12 cellular contexts compared by ENCODE assay signal in the genomic region with DNA sequence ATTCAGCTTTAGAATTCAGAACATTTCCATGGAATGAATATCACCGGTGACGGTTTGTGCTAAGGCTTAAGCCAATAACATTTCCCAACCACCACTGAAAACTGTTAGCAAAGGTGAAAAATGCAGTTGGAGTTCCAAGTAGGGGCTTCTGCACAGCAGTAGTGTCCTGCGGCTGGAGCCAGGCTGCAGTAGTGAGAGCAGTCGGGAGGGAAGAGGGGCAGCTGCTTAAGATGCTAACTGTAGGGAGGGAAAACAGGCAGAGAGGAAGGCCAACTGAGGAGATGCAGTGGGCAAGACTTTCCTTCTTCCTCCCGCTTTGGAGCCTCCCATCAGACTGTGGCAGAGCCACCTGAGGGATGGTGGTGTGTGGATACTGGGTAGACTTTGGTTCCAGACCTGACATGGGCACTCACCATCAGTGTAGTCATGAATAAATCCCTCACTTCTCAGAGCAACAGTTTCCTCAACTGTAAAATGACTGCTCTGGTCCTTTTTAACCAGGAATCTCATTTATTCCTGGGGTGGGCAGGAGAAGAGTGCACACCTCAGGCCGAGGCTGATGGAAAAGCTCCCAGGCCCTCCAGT. TPM values are rescaled to one million over a fixed set of nuclear protein-coding genes. Genes with fewer than 3 reads are reported as not detected.
DNase-seq lines count a peak whose midpoint lies in the region; ATAC-seq and TF ChIP-seq lines count a peak whose summit lies in the region.
"Had no signal": no experiment of that assay in that cellular context is flagged by ENCODE, and none has a peak within 500 bp of the region (broad histone marks: within the 10 kb centered on the region; RNA-seq: fewer than 3 reads in every experiment).

No MANE protein-coding gene starts in this region.

- H3K36me3 ChIP-seq in BJ (ENCODE audit: control insufficient read depth, insufficient read depth, low read length) (peaks cover 6% of the 10 kb centered on the region), ascending aorta (peaks cover 13 to 25% of the 10 kb centered on the region in 2 donors), hepatocyte (replicated peaks; ENCODE audit: insufficient read depth, low read depth) (no peaks in the 10 kb centered on the region)

- no peaks in the 10 kb centered on the region for H3K9me3 Mint-ChIP-seq in activated T-helper 1 cell treated with anti-CD3 and anti-CD28 coated beads, Interleukin-12 subunit alpha, Interleukin-12 subunit beta, Interleukin-2, Interleukin-4 antibody, amounts not matched to agents 30 ng/mL and 10 ng/mL and 1 ng/mL, durations not matched to agents 14 hours and 24 hours and 36 hours
- H3K9me3 Mint-ChIP-seq: activated T-cell treated with anti-CD3 and anti-CD28 coated beads, Interleukin-2, amount 50 U/mL, for 72 hours had no signal

- peak overlapping the region; percentile 7 to 45 for H3K27ac ChIP-seq in ascending aorta
- peak overlapping the region; percentile 97 for H3K27ac ChIP-seq in hepatocyte

- DNase-seq in BJ (ENCODE audit: low read depth) (no peak), ascending aorta (ENCODE audit: low spot score in 2 of 2) (no peak), hepatocyte (ENCODE audit: low spot score) (peak; percentile 24), retinal pigment epithelial cell (ENCODE audit: low read depth) (no peak), DMS79 treated with DMSO at 0.1 percent for 48 hours (lab: John Stamatoyannopoulos, UW) (no peak)
- no peak for DNase-seq in activated T-helper 1 cell treated with anti-CD3 and anti-CD28 coated beads, Interleukin-12 subunit alpha, Interleukin-12 subunit beta, Interleukin-2, Interleukin-4 antibody, amounts not matched to agents 30 ng/mL and 10 ng/mL and 1 ng/mL, durations not matched to agents 14 hours and 24 hours and 36 hours (ENCODE audit: low spot score)
- DNase-seq: activated T-cell treated with anti-CD3 and anti-CD28 coated beads, Interleukin-2, amount 50 U/mL, for 72 hours; caudate nucleus; NCI-H510A had no signal

- whole genome bisulfite sequencing in hepatocyte (ENCODE audit: low lambda C conversion rate, missing lambda C conversion rate): 50% methylated on average over 6 of the region's 6 CpGs

- H3K4me2 ChIP-seq in hepatocyte: peak overlapping the region; percentile 80

- intact Hi-C loops in ascending aorta (cut with DNase I): no loop called here
- intact Hi-C loops in activated T-helper 1 cell treated with anti-CD3 and anti-CD28 coated beads, Interleukin-12 subunit alpha, Interleukin-12 subunit beta, Interleukin-2, Interleukin-4 antibody, amounts not matched to agents 30 ng/mL and 10 ng/mL and 1 ng/mL, durations not matched to agents 14 hours and 24 hours and 36 hours (cut with micrococcal nuclease): no loop called here

- H3K9me3 ChIP-seq in ascending aorta (no peaks in the 10 kb centered on the region), hepatocyte (ENCODE audit: low read depth) (no peaks in the 10 kb centered on the region)

- H3K27ac Mint-ChIP-seq in activated T-helper 1 cell treated with anti-CD3 and anti-CD28 coated beads, Interleukin-12 subunit alpha, Interleukin-12 subunit beta, Interleukin-2, Interleukin-4 antibody, amounts not matched to agents 30 ng/mL and 10 ng/mL and 1 ng/mL, durations not matched to agents 14 hours and 24 hours and 36 hours: no peak overlapping the region
- H3K27ac Mint-ChIP-seq: activated T-cell treated with anti-CD3 and anti-CD28 coated beads, Interleukin-2, amount 50 U/mL, for 72 hours; CD14-positive monocyte had no signal

- no peak for ATAC-seq in HG02938 (IDR thresholded peaks at IDR 0.05; ENCODE audit: unreplicated experiment)
- ATAC-seq in GM19455 (IDR thresholded peaks at IDR 0.05; ENCODE audit: unreplicated experiment): no peak
- ATAC-seq: activated T-cell treated with anti-CD3 and anti-CD28 coated beads, Interleukin-2, amount 50 U/mL, for 72 hours had no signal

- CTCF ChIA-PET in BJ (lab: Yijun Ruan, JAX): interaction anchor here (0.7 to 1.7 kb wide), 4 partner anchors 24 to 268 kb away, joined by 3 to 6 read pairs (median 3); no protein-coding TSS in a partner anchor

- peaks cover 5 to 7% of the 10 kb centered on the region in 2 donors for H3K4me1 ChIP-seq in ascending aorta
- H3K4me1 ChIP-seq in hepatocyte (ENCODE audit: insufficient read depth): peaks cover 37% of the 10 kb centered on the region

- H4K20me1 ChIP-seq in hepatocyte (ENCODE audit: insufficient read depth, poor library complexity, severe bottlenecking): peaks cover 46% of the 10 kb centered on the region

- H3K9me2 ChIP-seq in hepatocyte (replicated peaks; ENCODE audit: insufficient read depth): no peaks in the 10 kb centered on the region

- H3K27me3 Mint-ChIP-seq in activated T-helper 1 cell treated with anti-CD3 and anti-CD28 coated beads, Interleukin-12 subunit alpha, Interleukin-12 subunit beta, Interleukin-2, Interleukin-4 antibody, amounts not matched to agents 30 ng/mL and 10 ng/mL and 1 ng/mL, durations not matched to agents 14 hours and 24 hours and 36 hours (ENCODE audit: insufficient read depth): peaks cover 61% of the 10 kb centered on the region

- no peak overlapping the region for H2AFZ ChIP-seq in hepatocyte

- peaks cover 20% of the 10 kb centered on the region for H3K4me1 Mint-ChIP-seq in activated T-helper 1 cell treated with anti-CD3 and anti-CD28 coated beads, Interleukin-12 subunit alpha, Interleukin-12 subunit beta, Interleukin-2, Interleukin-4 antibody, amounts not matched to agents 30 ng/mL and 10 ng/mL and 1 ng/mL, durations not matched to agents 14 hours and 24 hours and 36 hours (ENCODE audit: low read depth)

- H3K27me3 ChIP-seq in BJ (ENCODE audit: control insufficient read depth, insufficient read depth, low read length): no peaks in the 10 kb centered on the region
- H3K27me3 ChIP-seq in ascending aorta: no peaks in the 10 kb centered on the region
- no peaks in the 10 kb centered on the region for H3K27me3 ChIP-seq in hepatocyte

- POLR2A ChIA-PET in BJ (lab: Charles Lee): no interaction called here

- no peaks in the 10 kb centered on the region for H3K36me3 Mint-ChIP-seq in activated T-helper 1 cell treated with anti-CD3 and anti-CD28 coated beads, Interleukin-12 subunit alpha, Interleukin-12 subunit beta, Interleukin-2, Interleukin-4 antibody, amounts not matched to agents 30 ng/mL and 10 ng/mL and 1 ng/mL, durations not matched to agents 14 hours and 24 hours and 36 hours (ENCODE audit: low read depth)

- H3K4me3 ChIP-seq in BJ (ENCODE audit: low read depth, low read length) (peak overlapping the region; percentile 86), ascending aorta (peak overlapping the region in 1 of 2 donors; percentile 100), hepatocyte (peak overlapping the region; percentile 78), retinal pigment epithelial cell (ENCODE audit: low read length) (peak overlapping the region; percentile 83)

- H3K79me2 ChIP-seq in hepatocyte: peaks cover 80% of the 10 kb centered on the region

- TF ChIP-seq CTCF in BJ (IDR thresholded peaks at IDR 0.05; ENCODE audit: insufficient read depth, low read depth, low read length) (peak; percentile 44), ascending aorta (IDR thresholded peaks at IDR 0.05) (peak in 1 of 3 experiments; percentile 17), hepatocyte (IDR thresholded peaks at IDR 0.05; ENCODE audit: poor library complexity) (peak; percentile 15), retinal pigment epithelial cell (conservative IDR thresholded peaks at IDR 0.05; ENCODE audit: low read depth, low read length) (peak; percentile 45)

- H3K4me3 Mint-ChIP-seq in activated T-helper 1 cell treated with anti-CD3 and anti-CD28 coated beads, Interleukin-12 subunit alpha, Interleukin-12 subunit beta, Interleukin-2, Interleukin-4 antibody, amounts not matched to agents 30 ng/mL and 10 ng/mL and 1 ng/mL, durations not matched to agents 14 hours and 24 hours and 36 hours: no peak overlapping the region
- H3K4me3 Mint-ChIP-seq: activated T-cell treated with anti-CD3 and anti-CD28 coated beads, Interleukin-2, amount 50 U/mL, for 72 hours; CD14-positive monocyte had no signal

RNA-seq across cellular contexts. Expression of gene F3, which starts 3.2 kb away (rescaled TPM):
- polyA plus RNA-seq in BJ (2011; rRNA removed): 52.6 and 95.2 TPM in 2 replicates
- polyA minus RNA-seq in BJ (2011; rRNA and poly(A)+ RNA removed): 51.5 and 72.5 TPM in 2 replicates
- 32.5 TPM for total RNA-seq in ascending aorta
- total RNA-seq in hepatocyte: 261 and 281 TPM in 2 replicates
- 390 and 412 TPM in 2 replicates for polyA plus RNA-seq in hepatocyte
- total RNA-seq in activated T-helper 1 cell treated with anti-CD3 and anti-CD28 coated beads, Interleukin-12 subunit alpha, Interleukin-12 subunit beta, Interleukin-2, Interleukin-4 antibody, amounts not matched to agents 30 ng/mL and 10 ng/mL and 1 ng/mL, durations not matched to agents 14 hours and 24 hours and 36 hours: 0.16 and 0.32 TPM in 2 replicates

Comparison
In these comparisons a context has a peak if more than half of its experiments do, and no peak if none do; other contexts are left out.
1. RNA of gene F3, which starts 3.2 kb away (total RNA-seq): 261 to 281 TPM in hepatocyte and 32.5 TPM in ascending aorta (single experiment); 0.16 to 0.32 TPM in activated T-helper 1 cell treated with anti-CD3 and anti-CD28 coated beads, Interleukin-12 subunit alpha, Interleukin-12 subunit beta, Interleukin-2, Interleukin-4 antibody, amounts not matched to agents 30 ng/mL and 10 ng/mL and 1 ng/mL, durations not matched to agents 14 hours and 24 hours and 36 hours; every median in the first group is over 10 times any median in the second.